9 cellular contexts compared by ENCODE assay signal in genomic region chr15:90249123-90249863, GRCh38. TPM values are rescaled to one million over a fixed set of nuclear protein-coding genes. Genes with fewer than 3 reads are reported as not detected.
DNase-seq lines count a peak whose midpoint lies in the region; ATAC-seq and TF ChIP-seq lines count a peak whose summit lies in the region.
"Had no signal": no experiment of that assay in that cellular context is flagged by ENCODE, and none has a peak within 500 bp of the region (broad histone marks: within the 10 kb centered on the region; RNA-seq: fewer than 3 reads in every experiment).

A gene with protein sequence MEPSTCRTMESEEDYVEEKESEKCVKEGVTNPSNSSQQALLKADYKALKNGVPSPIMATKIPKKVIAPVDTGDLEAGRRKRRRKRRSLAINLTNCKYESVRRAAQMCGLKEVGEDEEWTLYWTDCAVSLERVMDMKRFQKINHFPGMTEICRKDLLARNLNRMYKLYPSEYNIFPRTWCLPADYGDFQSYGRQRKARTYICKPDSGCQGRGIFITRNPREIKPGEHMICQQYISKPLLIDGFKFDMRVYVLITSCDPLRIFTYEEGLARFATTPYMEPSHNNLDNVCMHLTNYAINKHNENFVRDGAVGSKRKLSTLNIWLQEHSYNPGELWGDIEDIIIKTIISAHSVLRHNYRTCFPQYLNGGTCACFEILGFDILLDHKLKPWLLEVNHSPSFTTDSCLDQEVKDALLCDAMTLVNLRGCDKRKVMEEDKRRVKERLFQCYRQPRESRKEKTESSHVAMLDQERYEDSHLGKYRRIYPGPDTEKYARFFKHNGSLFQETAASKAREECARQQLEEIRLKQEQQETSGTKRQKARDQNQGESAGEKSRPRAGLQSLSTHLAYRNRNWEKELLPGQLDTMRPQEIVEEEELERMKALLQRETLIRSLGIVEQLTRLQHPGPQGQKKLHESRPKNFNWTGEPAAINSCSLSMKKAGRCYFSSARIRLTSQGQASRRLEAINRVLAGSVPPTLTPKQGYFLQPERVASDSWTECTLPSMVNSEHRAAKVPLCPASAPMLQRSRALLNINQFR (plus strand): TSS chr15:90249556. CDS start chr15:90250631, 1,075 bp downstream.

- intact Hi-C loops in MCF 10A (cut with micrococcal nuclease) = no loop called here

- no peaks in the 10 kb centered on the region for H3K4me1 Mint-ChIP-seq in MCF 10A (ENCODE audit: insufficient read depth, unreplicated experiment)

- H3K27me3 Mint-ChIP-seq in MCF 10A (ENCODE audit: insufficient read depth, unreplicated experiment) = no peaks in the 10 kb centered on the region

- DNase-seq in COLO829 (ENCODE audit: low spot score) = peak; percentile 92
- DNase-seq in HFF-Myc (ENCODE audit: extremely low read depth, low read depth) = peak; percentile 50
- DNase-seq in NCI-H2081 treated with DMSO at 0.1 percent for 48 hours (lab: John Stamatoyannopoulos, UW) = peak; percentile 45
- peak; percentile 89 for DNase-seq in MCF 10A (ENCODE audit: unreplicated experiment)
- DNase-seq in skeletal muscle cell (ENCODE audit: low read depth) = peak; percentile 29

- no peak for ATAC-seq in GM21360 (IDR thresholded peaks at IDR 0.05; ENCODE audit: unreplicated experiment)

- H3K9me3 Mint-ChIP-seq in MCF 10A (ENCODE audit: unreplicated experiment) = no peaks in the 10 kb centered on the region

- POLR2A ChIA-PET in MCF 10A (lab: Yijun Ruan, JAX) = interaction anchor here (0.5 to 4.7 kb wide), 7 partner anchors 10 to 230 kb away, joined by 3 to 33 read pairs (median 3); partner anchors contain the start of genes CIB1, GDPGP1 and NGRN

- no TSS peak for BruUV-seq in MCF 10A (replicated peaks; lab: Mats Ljungman, UMichigan)

- no peaks in the 10 kb centered on the region for H3K9me3 ChIP-seq in iPS-18c (ENCODE audit: control insufficient read depth, insufficient read depth, low read length)

- H3K27ac ChIP-seq in VCaP = peak within 1 kb of the TSS; percentile 65
- H3K27ac ChIP-seq: SK-N-MC had no signal

- no peak within 1 kb of the TSS for H3K27ac Mint-ChIP-seq in MCF 10A (ENCODE audit: low read depth, unreplicated experiment)

- peak within 1 kb of the TSS; percentile 74 for H3K4me3 Mint-ChIP-seq in MCF 10A (ENCODE audit: unreplicated experiment)

- CTCF ChIA-PET in MCF 10A (lab: Yijun Ruan, JAX) = interaction anchor here (0.6 to 2.7 kb wide), 7 partner anchors 10 to 365 kb away, joined by 3 to 15 read pairs (median 3); partner anchors contain the start of gene CIB1

- no peak for TF ChIP-seq CTCF in HFF-Myc (IDR thresholded peaks at IDR 0.05; ENCODE audit: low read depth, low read length, missing control alignments)
- TF ChIP-seq CTCF in VCaP (conservative IDR thresholded peaks at IDR 0.05) = peak; percentile 14; the same call in 1 of the 2 replicates
- no peak for TF ChIP-seq CTCF in MCF 10A (IDR thresholded peaks at IDR 0.05; ENCODE audit: unreplicated experiment)

- H3K36me3 Mint-ChIP-seq in MCF 10A (ENCODE audit: insufficient read depth, unreplicated experiment) = no peaks in the 10 kb centered on the region

- H3K4me3 ChIP-seq in HFF-Myc (replicated peaks; ENCODE audit: low read depth, low read length) (peak within 1 kb of the TSS; percentile 58), iPS-18c (ENCODE audit: insufficient read depth, low read depth, low read length) (peak within 1 kb of the TSS; percentile 65), skeletal muscle cell (ENCODE audit: low read depth, low read length) (peak within 1 kb of the TSS; percentile 70)
- H3K4me3 ChIP-seq: SK-N-MC had no signal

RNA-seq across cellular contexts. Expression of the gene that starts here (rescaled TPM):
- total RNA-seq in MCF 10A (2022) = 0.47 TPM in 1 of 2 replicates, not detected in the other

Comparison
In these comparisons a context has a peak if more than half of its experiments do, and no peak if none do; other contexts are left out.
1. Peak in DNase-seq in MCF 10A; RNA of the gene not detected or under 1 TPM.
2. DNase-seq: peak in every context shown above with its lines; median percentile 92 in COLO829; 89 in MCF 10A; 50 in HFF-Myc; 45 in NCI-H2081 treated with DMSO at 0.1 percent for 48 hours; 29 in skeletal muscle cell.